ENCODE assay signal across 8 cellular contexts in the genomic region with DNA sequence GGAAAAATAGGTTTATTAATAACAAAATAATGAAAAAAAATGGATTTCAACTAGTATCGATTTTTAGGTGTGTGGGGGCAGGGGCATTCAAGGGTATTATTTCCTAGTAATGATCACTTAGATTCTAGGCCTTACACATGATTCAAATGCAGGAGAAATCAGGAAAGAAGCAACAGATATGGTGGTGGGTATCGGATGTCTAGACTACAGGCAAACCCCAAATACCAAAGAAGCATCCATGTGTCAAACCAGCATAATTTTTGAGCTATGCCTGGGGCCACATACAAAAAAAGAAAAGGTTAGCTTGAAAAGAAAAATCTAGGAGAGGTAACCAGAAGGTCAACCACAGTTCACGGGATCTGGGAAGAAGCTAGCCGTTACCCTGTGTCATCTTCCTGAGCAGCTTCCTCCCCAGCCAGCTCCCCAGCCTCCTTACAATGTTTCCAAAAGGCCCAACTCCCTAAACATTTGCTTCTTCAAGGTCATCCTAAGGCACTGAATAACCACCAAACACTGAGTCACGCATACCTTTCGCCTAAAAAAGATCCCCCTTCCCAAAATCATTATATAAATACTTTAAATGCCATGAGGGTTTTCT. TPM values are rescaled to one million over a fixed set of nuclear protein-coding genes. Genes with fewer than 3 reads are reported as not detected.
DNase-seq lines count a peak whose midpoint lies in the region; ATAC-seq and TF ChIP-seq lines count a peak whose summit lies in the region.

No MANE protein-coding gene starts in this region.

- POLR2A ChIA-PET in IMR-90 (lab: Charles Lee; ENCODE audit: unreplicated experiment), result no interaction called here

- peak overlapping the region; percentile 35; the same call in 1 of the 2 replicates for H2BK120ac ChIP-seq in IMR-90 (ENCODE audit: low read depth, low read length)

- H3K9me3 Mint-ChIP-seq in CD14-positive monocyte, result no peaks in the 10 kb centered on the region
- H3K9me3 Mint-ChIP-seq in activated naive CD8-positive, alpha-beta T cell treated with anti-CD3 and anti-CD28 coated beads, Interleukin-2, amount 50 U/mL, for 24 hours, result no peaks in the 10 kb centered on the region
- H3K9me3 Mint-ChIP-seq in memory B cell, result no peaks in the 10 kb centered on the region

- no TSS peak for BruUV-seq in IMR-90 (replicated peaks; lab: Mats Ljungman, UMichigan)

- H3K4me3 Mint-ChIP-seq in CD14-positive monocyte (peak overlapping the region; percentile 80 to 99), memory B cell (peak overlapping the region; percentile 86)
- peak overlapping the region; percentile 97 for H3K4me3 Mint-ChIP-seq in activated naive CD8-positive, alpha-beta T cell treated with anti-CD3 and anti-CD28 coated beads, Interleukin-2, amount 50 U/mL, for 24 hours

- H3K27me3 Mint-ChIP-seq in CD14-positive monocyte (ENCODE audit: low read depth in 3 of 3) (no peaks in the 10 kb centered on the region), memory B cell (no peaks in the 10 kb centered on the region)
- peaks cover 2% of the 10 kb centered on the region for H3K27me3 Mint-ChIP-seq in activated naive CD8-positive, alpha-beta T cell treated with anti-CD3 and anti-CD28 coated beads, Interleukin-2, amount 50 U/mL, for 24 hours

- peak overlapping the region; percentile 92 for H3K4me2 ChIP-seq in IMR-90 (ENCODE audit: low read depth, low read length)

- intact Hi-C loops in CD14-positive monocyte (cut with micrococcal nuclease) (loop anchor here in 1 of 2 donors (10.0 kb wide), 1 partner anchor 332 kb away; a partner anchor contains a TSS), IMR-90 (cut with micrococcal nuclease) (loop anchor here (2.0 to 5.0 kb wide), 2 partner anchors 50 to 315 kb away; no protein-coding TSS in a partner anchor)

- peaks cover 5 to 48% of the 10 kb centered on the region in 2 experiments; a peak in 3 of 4 replicates for H3K79me1 ChIP-seq in IMR-90 (ENCODE audit: low read depth in 1 of 2, low read length in 2 of 2)

- peak overlapping the region; percentile 15 for H4K5ac ChIP-seq in IMR-90 (ENCODE audit: low read depth, low read length)

- no peak for TF ChIP-seq RAD21 in IMR-90 (IDR thresholded peaks at IDR 0.05; ENCODE audit: low read length)

- H2BK5ac ChIP-seq in IMR-90 (ENCODE audit: low read depth, low read length, poor library complexity, severe bottlenecking), result peak overlapping the region; percentile 8

- no CpG with 5 or more reads among the region's 6 CpGs for WGBS in IMR-90 (ENCODE audit: extremely low coverage in 2 of 2, insufficient read length in 1 of 2), 2 experiments

- in situ Hi-C loops in IMR-90 (cut with MboI; ENCODE audit: low sequenced_read_pairs), result no loop called here

- peak overlapping the region; percentile 24; the same call in 1 of the 2 replicates for H3K18ac ChIP-seq in IMR-90 (ENCODE audit: low read depth, low read length)

- dilution Hi-C loops in IMR-90 (cut with HindIII; ENCODE audit: low sequenced_read_pairs, unreplicated experiment), result no loop called here

- TF ChIP-seq CTCF in CD14-positive monocyte (IDR thresholded peaks at IDR 0.05) (no peak), IMR-90 (conservative IDR thresholded peaks at IDR 0.05; ENCODE audit: low read depth, low read length) (no peak)

- H3K4me1 ChIP-seq in IMR-90 (ENCODE audit: control insufficient read depth, insufficient read depth, low read length), result peaks cover 3% of the 10 kb centered on the region; the same call in 1 of the 2 replicates

- no peaks in the 10 kb centered on the region; the same call in 1 of the 2 replicates for H3K9me1 ChIP-seq in IMR-90 (ENCODE audit: insufficient read depth, low read length)

- TF ChIP-seq POLR2A in IMR-90 (IDR thresholded peaks at IDR 0.05; ENCODE audit: low read depth, low read length), result no peak

- peak overlapping the region; percentile 70; the same call in 1 of the 2 replicates for H3K9ac ChIP-seq in IMR-90 (ENCODE audit: low read depth, low read length)

- H4K20me1 ChIP-seq in IMR-90 (ENCODE audit: insufficient read depth, low read length), result peaks cover 24% of the 10 kb centered on the region; the same call in 1 of the 2 replicates

- peaks cover 55% of the 10 kb centered on the region for H3K4me1 Mint-ChIP-seq in CD14-positive monocyte
- peaks cover 70% of the 10 kb centered on the region for H3K4me1 Mint-ChIP-seq in activated naive CD8-positive, alpha-beta T cell treated with anti-CD3 and anti-CD28 coated beads, Interleukin-2, amount 50 U/mL, for 24 hours
- peaks cover 32% of the 10 kb centered on the region for H3K4me1 Mint-ChIP-seq in memory B cell

- CTCF ChIA-PET in IMR-90 (lab: Yijun Ruan, JAX), result no interaction called here

- peak overlapping the region in 1 of 2 experiments; percentile 1; a peak in 1 of 4 replicates for H4K8ac ChIP-seq in IMR-90 (ENCODE audit: low read depth in 2 of 2, low read length in 2 of 2)

- H4K91ac ChIP-seq in IMR-90 (ENCODE audit: insufficient read depth, low read depth, low read length), result no peak overlapping the region

- no peak overlapping the region for H2AFZ ChIP-seq in IMR-90 (replicated peaks; ENCODE audit: low read length, poor library complexity)

- H3K9me3 ChIP-seq in IMR-90 (ENCODE audit: control insufficient read depth, insufficient read depth, low read length), result no peaks in the 10 kb centered on the region

- H3K27ac Mint-ChIP-seq in CD14-positive monocyte (peak overlapping the region in 5 of 7 donors; percentile 57 to 89 (median 65)), memory B cell (peak overlapping the region; percentile 86)
- H3K27ac Mint-ChIP-seq in activated naive CD8-positive, alpha-beta T cell treated with anti-CD3 and anti-CD28 coated beads, Interleukin-2, amount 50 U/mL, for 24 hours, result peak overlapping the region; percentile 98

- peak overlapping the region; percentile 27; the same call in 1 of the 2 replicates for H3K56ac ChIP-seq in IMR-90 (ENCODE audit: extremely low read depth, insufficient read depth, low read length)

- no peak overlapping the region for H2AK9ac ChIP-seq in IMR-90 (replicated peaks; ENCODE audit: low read depth, low read length, poor library complexity)

- no peak overlapping the region for H3K4ac ChIP-seq in IMR-90 (ENCODE audit: low read depth, low read length)

- H3K4me3 ChIP-seq in IMR-90 (ENCODE audit: insufficient read depth, low read depth, low read length), result peak overlapping the region; percentile 7

- H3K27me3 ChIP-seq in IMR-90 (ENCODE audit: control insufficient read depth, insufficient read depth, low read length), result no peaks in the 10 kb centered on the region

- ATAC-seq in IMR-90 (ENCODE audit: low read depth) (peak; percentile 8; the same call in 1 of the 2 replicates), memory B cell (ENCODE audit: low read depth) (no peak), HG02870 (IDR thresholded peaks at IDR 0.05; ENCODE audit: unreplicated experiment) (no peak), GM21360 (IDR thresholded peaks at IDR 0.05; ENCODE audit: unreplicated experiment) (no peak), GM21717 (IDR thresholded peaks at IDR 0.05; ENCODE audit: unreplicated experiment) (no peak)
- ATAC-seq in activated naive CD8-positive, alpha-beta T cell treated with anti-CD3 and anti-CD28 coated beads, Interleukin-2, amount 50 U/mL, for 24 hours, result no peak

- no peak overlapping the region for H2BK15ac ChIP-seq in IMR-90 (ENCODE audit: low read depth, low read length)

- no peak for DNase-seq in CD14-positive monocyte (ENCODE audit: low spot score)
- peak; percentile 59 for DNase-seq in IMR-90
- DNase-seq in activated naive CD8-positive, alpha-beta T cell treated with anti-CD3 and anti-CD28 coated beads, Interleukin-2, amount 50 U/mL, for 24 hours, result no peak
- DNase-seq in memory B cell (ENCODE audit: low spot score in 2 of 2), result no peak
- no peak for DNase-seq in globus pallidus (ENCODE audit: low spot score)

- H2AK5ac ChIP-seq in IMR-90 (ENCODE audit: low read depth, low read length), result no peak overlapping the region

- no peaks in the 10 kb centered on the region for H3K36me3 ChIP-seq in IMR-90 (ENCODE audit: control insufficient read depth, insufficient read depth, low read length)

- no peak overlapping the region for H2BK20ac ChIP-seq in IMR-90 (ENCODE audit: low read depth, low read length)

- H3K36me3 Mint-ChIP-seq in CD14-positive monocyte (no peaks in the 10 kb centered on the region), memory B cell (no peaks in the 10 kb centered on the region)
- H3K36me3 Mint-ChIP-seq in activated naive CD8-positive, alpha-beta T cell treated with anti-CD3 and anti-CD28 coated beads, Interleukin-2, amount 50 U/mL, for 24 hours (ENCODE audit: low read depth), result peaks cover 38% of the 10 kb centered on the region

- 0 out of 2 replicates have a peak overlapping the region, but pooled peaks have one; percentile 7 for H3K14ac ChIP-seq in IMR-90 (replicated peaks; ENCODE audit: low read depth, low read length)

- H3K23ac ChIP-seq in IMR-90 (ENCODE audit: low read depth, low read length), result no peak overlapping the region; the same call in 1 of the 2 replicates

- peak overlapping the region; percentile 71; the same call in 1 of the 2 replicates for H3K27ac ChIP-seq in IMR-90 (ENCODE audit: insufficient read depth, low read length)

TF ChIP-seq in IMR-90, 13 proteins besides CTCF, POLR2A, EP300 and RAD21 (continues in another document):
- no peak for TF ChIP-seq CEBPB (IDR thresholded peaks at IDR 0.05; ENCODE audit: low read depth, low read length)
- TF ChIP-seq NFE2L2 (IDR thresholded peaks at IDR 0.05; ENCODE audit: low read depth, low read length), result no peak
- TF ChIP-seq RFX5 (IDR thresholded peaks at IDR 0.05; ENCODE audit: low read depth, low read length), result no peak
- TF ChIP-seq MAFK (IDR thresholded peaks at IDR 0.05; ENCODE audit: low read depth, low read length), result no peak
- TF ChIP-seq MAZ (IDR thresholded peaks at IDR 0.05; ENCODE audit: borderline replicate concordance, low read depth, low read length), result no peak
- TF ChIP-seq MXI1 (IDR thresholded peaks at IDR 0.05; ENCODE audit: borderline replicate concordance, low read depth, low read length), result no peak
- no peak for TF ChIP-seq CHD1 (IDR thresholded peaks at IDR 0.05; ENCODE audit: low read depth, low read length)
- TF ChIP-seq SMC3 (IDR thresholded peaks at IDR 0.05; ENCODE audit: low read depth, low read length), result no peak
- TF ChIP-seq, protein P1, sequence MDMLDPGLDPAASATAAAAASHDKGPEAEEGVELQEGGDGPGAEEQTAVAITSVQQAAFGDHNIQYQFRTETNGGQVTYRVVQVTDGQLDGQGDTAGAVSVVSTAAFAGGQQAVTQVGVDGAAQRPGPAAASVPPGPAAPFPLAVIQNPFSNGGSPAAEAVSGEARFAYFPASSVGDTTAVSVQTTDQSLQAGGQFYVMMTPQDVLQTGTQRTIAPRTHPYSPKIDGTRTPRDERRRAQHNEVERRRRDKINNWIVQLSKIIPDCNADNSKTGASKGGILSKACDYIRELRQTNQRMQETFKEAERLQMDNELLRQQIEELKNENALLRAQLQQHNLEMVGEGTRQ (IDR thresholded peaks at IDR 0.05; ENCODE audit: low read depth, low read length), result no peak

RNA-seq across cellular contexts. Expression of a gene that starts 3.2 kb away (rescaled TPM):
- 10 to 100 TPM; 20.1 to 20.2 TPM for polyA plus RNA-seq in CD14-positive monocyte
- total RNA-seq in IMR-90 (2012; rRNA removed), result 30.8 and 43.3 TPM in 2 replicates
- 14.5 and 21.6 TPM in 2 replicates for polyA plus RNA-seq in IMR-90 (2012; rRNA removed)
- polyA plus RNA-seq in IMR-90 (2012; cell fraction: cytosol; rRNA removed), result 2.6 and 6.0 TPM in 2 replicates
- polyA plus RNA-seq in IMR-90 (2012; cell fraction: nucleus; rRNA removed; ENCODE audit: low replicate concordance), result 1.9 and 14.5 TPM in 2 replicates
